26 cellular contexts compared by ENCODE assay signal in the genomic region with DNA sequence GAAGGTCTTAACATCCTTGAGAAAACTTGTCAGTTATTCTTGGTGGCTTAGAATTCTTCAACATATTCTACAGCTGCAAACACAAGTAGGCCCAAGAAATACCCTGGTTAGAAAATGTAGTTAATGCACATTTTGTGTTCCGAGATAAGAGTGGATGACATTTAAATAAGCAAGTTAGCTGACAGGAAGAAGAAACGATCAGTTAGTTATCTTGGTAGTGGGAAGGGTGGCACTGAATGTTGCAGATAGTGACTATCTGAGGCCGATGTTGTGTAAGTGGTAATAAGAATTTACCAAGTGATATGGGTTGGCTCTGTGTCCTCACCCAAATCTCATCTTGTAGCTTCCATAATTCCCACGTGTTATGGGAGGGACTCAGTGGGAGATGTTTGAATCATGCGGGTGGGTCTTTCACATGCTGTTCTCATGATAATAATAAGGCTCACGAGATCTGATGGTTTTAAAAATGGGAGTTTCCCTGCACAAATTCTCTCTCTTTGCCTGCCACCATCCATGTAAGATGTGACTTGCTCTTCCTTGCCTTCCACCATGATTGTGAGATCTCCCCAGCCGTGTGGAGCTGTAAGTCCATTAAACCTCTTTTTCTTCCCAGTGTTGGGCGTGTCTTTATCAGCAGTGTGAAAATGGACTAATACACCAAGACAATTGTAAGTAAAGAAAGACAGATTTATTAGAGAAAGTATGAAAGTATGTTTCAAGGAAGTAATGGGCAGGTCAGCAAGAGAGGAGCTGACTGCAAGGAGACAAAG.
"Had no signal": no experiment of that assay in that cellular context is flagged by ENCODE, and none has a peak within 500 bp of the region (broad histone marks: within the 10 kb centered on the region; RNA-seq: fewer than 3 reads in every experiment).

No MANE protein-coding gene starts in this region.

- H3K27me3 ChIP-seq: esophagus squamous epithelium, gastrocnemius medialis, heart right ventricle, left lung had no signal

- H3K27ac ChIP-seq: coronary artery, dorsolateral prefrontal cortex, esophagus squamous epithelium, gastrocnemius medialis, heart right ventricle, left lung, lower lobe of right lung had no signal

- H3K36me3 Mint-ChIP-seq: naive thymus-derived CD8-positive, alpha-beta T cell had no signal

- H3K27ac Mint-ChIP-seq: mesothelial cell of epicardium, naive B cell had no signal

- FAIRE-seq: endothelial cell of umbilical vein, islet of Langerhans, keratinocyte had no signal

- ATAC-seq: esophagus mucosa; gastrocnemius medialis; heart right ventricle; left cardiac atrium; left lung; left ventricle myocardium superior; lower lobe of right lung; mucosa of descending colon; naive thymus-derived CD8-positive, alpha-beta T cell had no signal

- H3K4me1 Mint-ChIP-seq: naive B cell had no signal

- DNase-seq: dermis blood vessel endothelial cell; dorsolateral prefrontal cortex; effector CD4-positive, alpha-beta T cell; effector memory CD4-positive, alpha-beta T cell; esophagus squamous epithelium; foreskin fibroblast; foreskin melanocyte; gastrocnemius medialis; glutamatergic neuron; head of caudate nucleus; heart right ventricle; hippocampal formation; left cardiac atrium; left lung; left ventricle myocardium superior; lower lobe of right lung; mesenchymal stem cell; mucosa of descending colon; naive B cell; naive thymus-derived CD8-positive, alpha-beta T cell had no signal

- H3K36me3 ChIP-seq: esophagus squamous epithelium, gastrocnemius medialis, heart right ventricle, left lung, lower lobe of right lung had no signal

- H3K9me3 ChIP-seq: esophagus squamous epithelium, gastrocnemius medialis, heart right ventricle, left lung, lower lobe of right lung, mucosa of descending colon had no signal

- H3K4me3 Mint-ChIP-seq: mesothelial cell of epicardium; naive B cell; naive thymus-derived CD8-positive, alpha-beta T cell had no signal

- H3K4me1 ChIP-seq: left lung, lower lobe of right lung had no signal

- H3K9me3 Mint-ChIP-seq: naive thymus-derived CD8-positive, alpha-beta T cell had no signal

- H3K4me3 ChIP-seq: coronary artery, dorsolateral prefrontal cortex, esophagus squamous epithelium, gastrocnemius medialis, heart right ventricle, left lung, lower lobe of right lung, mucosa of descending colon had no signal
